Comparison of ENCODE assay signal across 19 cellular contexts in genomic region chr3:81592101-81592500, GRCh38.
A peak's percentile ranks its signal among the peaks of the same experiment; 100 is the strongest.
DNase-seq lines count a peak whose midpoint lies in the region; ATAC-seq lines count a peak whose summit lies in the region.
"Had no signal": no experiment of that assay in that cellular context is flagged by ENCODE, and none has a peak within 500 bp of the region (broad histone marks: within the 10 kb centered on the region; RNA-seq: fewer than 3 reads in every experiment).

No MANE protein-coding gene starts in this region.

- peaks cover 4% of the 10 kb centered on the region for H3K36me3 ChIP-seq in MG63
- H3K36me3 ChIP-seq: BE2C had no signal

- no peaks in the 10 kb centered on the region for H3K27me3 ChIP-seq in MG63
- H3K27me3 ChIP-seq: BE2C, esophagus squamous epithelium, SJSA1, stomach had no signal

- DNase-seq in EH (ENCODE audit: low read depth): peak; percentile 42
- DNase-seq in MG63: peak; percentile 26
- peak; percentile 6 for DNase-seq in epithelial cell of prostate (ENCODE audit: low read depth, low spot score)
- DNase-seq in myocyte (ENCODE audit: low read depth): peak; percentile 8
- no peak for DNase-seq in iPS-NIHi7 (ENCODE audit: extremely low spot score)
- no peak for DNase-seq in C1 segment of cervical spinal cord (lab: John Stamatoyannopoulos, UW)
- DNase-seq: activated CD4-positive, alpha-beta T cell treated with anti-CD3 and anti-CD28 coated beads, Interleukin-2, amount 50 U/mL, for 48 hours; activated naive CD4-positive, alpha-beta T cell treated with anti-CD3 and anti-CD28 coated beads, Interleukin-2, amount 50 U/mL, for 16 hours; BE2C; esophagus squamous epithelium; hippocampal formation; NCI-H146; NCI-H2171; NCI-H748 treated with DMSO at 0.1 percent for 48 hours; stimulated activated CD4-positive, alpha-beta T cell treated with anti-CD3 and anti-CD28 coated beads, Interleukin-4, amount 100 ng/mL, for 24 hours; stomach had no signal

- ATAC-seq in HG03139 (IDR thresholded peaks at IDR 0.05; ENCODE audit: unreplicated experiment) (no peak), HG03039 (IDR thresholded peaks at IDR 0.05; ENCODE audit: unreplicated experiment) (no peak)

- H3K9me3 ChIP-seq in MG63: no peaks in the 10 kb centered on the region
- H3K9me3 ChIP-seq: BE2C, esophagus squamous epithelium, SJSA1, stomach had no signal

- H3K4me3 ChIP-seq in MG63: no peak overlapping the region
- H3K4me3 ChIP-seq: esophagus squamous epithelium, SJSA1, stomach had no signal

- no peak overlapping the region for H3K27ac ChIP-seq in epithelial cell of prostate
- H3K27ac ChIP-seq: esophagus squamous epithelium, SJSA1, stomach had no signal

Comparison
In these comparisons a context has a peak if more than half of its experiments do, and no peak if none do; other contexts are left out.
1. DNase-seq: peak in EH (single experiment), MG63 (single experiment), epithelial cell of prostate (single experiment) and myocyte (single experiment); none in iPS-NIHi7 (single experiment) and C1 segment of cervical spinal cord (0 of 14).